8 cellular contexts compared by ENCODE assay signal in the genomic region with DNA sequence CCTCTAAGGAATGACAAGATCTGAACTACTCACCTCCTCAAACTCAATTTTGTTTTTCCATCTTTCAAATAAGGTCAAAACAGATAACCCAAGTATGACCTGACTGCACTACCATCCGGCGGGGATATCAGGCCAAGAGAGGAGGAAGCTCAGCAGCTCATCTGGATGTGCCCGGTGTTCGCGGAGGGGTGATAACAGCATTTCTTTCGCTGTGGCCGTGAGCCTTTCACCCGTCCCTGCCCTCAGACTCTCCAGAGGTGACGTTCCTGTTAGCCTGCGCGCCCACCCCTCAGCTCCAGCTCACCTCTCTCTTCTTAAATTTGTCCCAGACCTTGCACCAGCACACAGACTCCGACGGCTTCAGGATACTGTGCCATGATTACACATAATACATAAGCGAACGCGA. TPM values are rescaled to one million over a fixed set of nuclear protein-coding genes. Genes with fewer than 3 reads are reported as not detected.
DNase-seq lines count a peak whose midpoint lies in the region; ATAC-seq and TF ChIP-seq lines count a peak whose summit lies in the region.

No MANE protein-coding gene starts in this region.

- H3K27me3 ChIP-seq in Caco-2 (replicated peaks; ENCODE audit: control insufficient read depth, insufficient read depth, low read length), result no peaks in the 10 kb centered on the region
- no peaks in the 10 kb centered on the region for H3K27me3 ChIP-seq in WERI-Rb-1 (ENCODE audit: insufficient read depth, low read depth, severe bottlenecking)
- H3K27me3 ChIP-seq in effector memory CD4-positive, alpha-beta T cell (replicated peaks; ENCODE audit: control insufficient read depth, insufficient read depth, low read length, poor library complexity, severe bottlenecking), result no peaks in the 10 kb centered on the region
- no peaks in the 10 kb centered on the region for H3K27me3 ChIP-seq in muscle layer of colon (ENCODE audit: control insufficient read depth in 1 of 2, insufficient read depth in 2 of 2, low read length in 2 of 2)
- H3K27me3 ChIP-seq in thyroid gland, result no peaks in the 10 kb centered on the region

- H3K27me3 Mint-ChIP-seq in Caco-2 (ENCODE audit: insufficient read depth, unreplicated experiment), result no peaks in the 10 kb centered on the region

- peak in 1 of 2 experiments; percentile 41 for DNase-seq in Caco-2
- DNase-seq in WERI-Rb-1, result peak; percentile 18
- DNase-seq in effector memory CD4-positive, alpha-beta T cell, result peak in 1 of 3 donors; percentile 6
- peak; percentile 28 to 33 for DNase-seq in thyroid gland
- DNase-seq in foreskin melanocyte, result no peak

- peaks cover 27% of the 10 kb centered on the region for H3K4me1 Mint-ChIP-seq in Caco-2 (ENCODE audit: low read depth, unreplicated experiment)

- POLR2A ChIA-PET in Caco-2 (lab: Charles Lee), result interaction anchor here (0.9 to 1.4 kb wide), 2 partner anchors 37 to 119 kb away, joined by 3 read pairs; no protein-coding TSS in a partner anchor

- H3K27ac Mint-ChIP-seq in Caco-2 (ENCODE audit: unreplicated experiment), result peak overlapping the region; percentile 90

- peak overlapping the region; percentile 95 for H3K9ac ChIP-seq in muscle layer of colon (ENCODE audit: low read length)

- H3K4me3 ChIP-seq in Caco-2 (ENCODE audit: low read depth, low read length), result peak overlapping the region; percentile 71
- peak overlapping the region; percentile 84 for H3K4me3 ChIP-seq in WERI-Rb-1 (ENCODE audit: low read depth, low read length)
- peak overlapping the region; percentile 99 for H3K4me3 ChIP-seq in effector memory CD4-positive, alpha-beta T cell (ENCODE audit: insufficient read depth, low read depth, low read length, poor library complexity, severe bottlenecking)
- H3K4me3 ChIP-seq in muscle layer of colon (ENCODE audit: low read depth in 1 of 2, low read length in 2 of 2), result peak overlapping the region; percentile 85 to 95
- peak overlapping the region in 2 of 3 donors; percentile 69 to 94 for H3K4me3 ChIP-seq in thyroid gland (replicated peaks in 1 of 3)

- 1 to 2% methylated on average over 16 of the region's 16 CpGs for WGBS in thyroid gland, 2 donors

- H3K4me3 Mint-ChIP-seq in Caco-2 (ENCODE audit: unreplicated experiment), result peak overlapping the region; percentile 94

- no TSS peak for BruUV-seq in Caco-2 (replicated peaks; lab: Mats Ljungman, UMichigan)

- peaks cover 2% of the 10 kb centered on the region; the same call in 1 of the 2 replicates for H3K36me3 ChIP-seq in Caco-2 (ENCODE audit: control insufficient read depth, insufficient read depth, low read length)
- H3K36me3 ChIP-seq in WERI-Rb-1, result peaks cover 3% of the 10 kb centered on the region
- no peaks in the 10 kb centered on the region for H3K36me3 ChIP-seq in effector memory CD4-positive, alpha-beta T cell (ENCODE audit: control insufficient read depth, insufficient read depth, low read length)
- H3K36me3 ChIP-seq in muscle layer of colon (ENCODE audit: insufficient read depth, low read length), result no peaks in the 10 kb centered on the region
- H3K36me3 ChIP-seq in thyroid gland, result no peaks in the 10 kb centered on the region

- TF ChIP-seq CTCF in Caco-2 (IDR thresholded peaks at IDR 0.05; ENCODE audit: insufficient read depth in 1 of 2, low read depth in 1 of 2, low read length in 1 of 2, severe bottlenecking in 1 of 2, unreplicated experiment in 1 of 2), result no peak
- TF ChIP-seq CTCF in WERI-Rb-1 (IDR thresholded peaks at IDR 0.05; ENCODE audit: low read depth, low read length), result no peak
- TF ChIP-seq CTCF in thyroid gland (IDR thresholded peaks at IDR 0.05), result no peak

- intact Hi-C loops in Caco-2 (cut with micrococcal nuclease; ENCODE audit: unreplicated experiment), result loop anchor here (1.0 to 5.0 kb wide), 6 partner anchors 14 to 510 kb away; a partner anchor contains a TSS
- intact Hi-C loops in thyroid gland (cut with DNase I), result no loop called here

- peak overlapping the region; percentile 99 for H3K27ac ChIP-seq in WERI-Rb-1
- peak overlapping the region; percentile 96 for H3K27ac ChIP-seq in effector memory CD4-positive, alpha-beta T cell (ENCODE audit: insufficient read depth, low read length, poor library complexity, severe bottlenecking)
- H3K27ac ChIP-seq in muscle layer of colon (ENCODE audit: low read depth, low read length), result peak overlapping the region; percentile 98
- peak overlapping the region; percentile 100 for H3K27ac ChIP-seq in thyroid gland

- H3K9me3 ChIP-seq in Caco-2 (peaks cover 5% of the 10 kb centered on the region; the same call in 1 of the 2 replicates), WERI-Rb-1 (ENCODE audit: severe bottlenecking) (no peaks in the 10 kb centered on the region), muscle layer of colon (ENCODE audit: low read length) (no peaks in the 10 kb centered on the region), thyroid gland (no peaks in the 10 kb centered on the region)
- no peaks in the 10 kb centered on the region for H3K9me3 ChIP-seq in effector memory CD4-positive, alpha-beta T cell (ENCODE audit: control insufficient read depth, low read length)

- CTCF ChIA-PET in Caco-2 (lab: Charles Lee), result no interaction called here

- H3K9me3 Mint-ChIP-seq in Caco-2 (ENCODE audit: unreplicated experiment), result no peaks in the 10 kb centered on the region

- ATAC-seq in GM19467 (IDR thresholded peaks at IDR 0.05; ENCODE audit: unreplicated experiment) (peak; percentile 13), HG03521 (IDR thresholded peaks at IDR 0.05; ENCODE audit: unreplicated experiment) (peak; percentile 18)

- peaks cover 14% of the 10 kb centered on the region; the same call in 1 of the 2 replicates for H3K4me1 ChIP-seq in Caco-2
- H3K4me1 ChIP-seq in effector memory CD4-positive, alpha-beta T cell (ENCODE audit: control insufficient read depth, insufficient read depth, low read length, poor library complexity, severe bottlenecking), result peaks cover 14% of the 10 kb centered on the region
- H3K4me1 ChIP-seq in muscle layer of colon (ENCODE audit: insufficient read depth, low read length), result peaks cover 48% of the 10 kb centered on the region
- H3K4me1 ChIP-seq in thyroid gland, result peaks cover 23 to 31% of the 10 kb centered on the region in 2 donors

- H3K36me3 Mint-ChIP-seq in Caco-2 (ENCODE audit: insufficient read depth, unreplicated experiment), result peaks cover 29% of the 10 kb centered on the region

- no peak for TF ChIP-seq POLR2A in thyroid gland (IDR thresholded peaks at IDR 0.05)

RNA-seq across cellular contexts. Expression of a gene that starts 0.5 kb away (rescaled TPM):
- total RNA-seq in Caco-2 (2022) (16.7 and 17.6 TPM in 2 replicates), thyroid gland (10 to 100 TPM; 27.5 to 43.1 (median 29.5) TPM)
